ENCODE assay signal across 9 cellular contexts in genomic region chr1:19476440-19477190, GRCh38. TPM values are rescaled to one million over a fixed set of nuclear protein-coding genes. Genes with fewer than 3 reads are reported as not detected.
A peak's percentile ranks its signal among the peaks of the same experiment; 100 is the strongest.
DNase-seq lines count a peak whose midpoint lies in the region; ATAC-seq and TF ChIP-seq lines count a peak whose summit lies in the region.
"Had no signal": no experiment of that assay in that cellular context is flagged by ENCODE, and none has a peak within 500 bp of the region (broad histone marks: within the 10 kb centered on the region; RNA-seq: fewer than 3 reads in every experiment).

No MANE protein-coding gene starts in this region.

- peak; percentile 63 to 74 for ATAC-seq in activated CD4-positive, CD25-positive, alpha-beta regulatory T cell treated with anti-CD3 and anti-CD28 coated beads, Interleukin-2, amount 50 U/mL, for 24 hours

- H3K27me3 ChIP-seq in ascending aorta (no peaks in the 10 kb centered on the region), WERI-Rb-1 (ENCODE audit: insufficient read depth, low read depth, severe bottlenecking) (no peaks in the 10 kb centered on the region), MG63 (no peaks in the 10 kb centered on the region)

- peak overlapping the region; percentile 12 to 24 for H3K27ac ChIP-seq in ascending aorta
- peak overlapping the region; percentile 57 for H3K27ac ChIP-seq in mesodermal cell (ENCODE audit: low read depth, low read length, severe bottlenecking)
- no peak overlapping the region for H3K27ac ChIP-seq in WERI-Rb-1
- H3K27ac ChIP-seq: 22Rv1 had no signal

- H3K9me3 ChIP-seq in ascending aorta: no peaks in the 10 kb centered on the region
- H3K9me3 ChIP-seq in mesodermal cell (ENCODE audit: control insufficient read depth, low read length): no peaks in the 10 kb centered on the region
- no peaks in the 10 kb centered on the region for H3K9me3 ChIP-seq in WERI-Rb-1 (ENCODE audit: severe bottlenecking)
- H3K9me3 ChIP-seq in MG63: no peaks in the 10 kb centered on the region

- H3K36me3 ChIP-seq in ascending aorta (no peaks in the 10 kb centered on the region), mesodermal cell (ENCODE audit: control insufficient read depth, insufficient read depth, low read length) (peaks cover 79% of the 10 kb centered on the region), WERI-Rb-1 (peaks cover 39% of the 10 kb centered on the region), MG63 (peaks cover 25% of the 10 kb centered on the region)

- 85 to 96% methylated on average over 9 to 12 of the region's 12 CpGs for WGBS in mesodermal cell (ENCODE audit: insufficient coverage in 2 of 2), 2 experiments

- TF ChIP-seq CTCF in ascending aorta (IDR thresholded peaks at IDR 0.05) (no peak), WERI-Rb-1 (IDR thresholded peaks at IDR 0.05; ENCODE audit: low read depth, low read length) (no peak)

- DNase-seq in activated CD4-positive, CD25-positive, alpha-beta regulatory T cell treated with anti-CD3 and anti-CD28 coated beads, Interleukin-2, amount 50 U/mL, for 72 hours: no peak
- DNase-seq in Kasumi-1 (lab: John Stamatoyannopoulos, UW) (peak; percentile 97), ascending aorta (ENCODE audit: low spot score in 2 of 2) (peak in 1 of 2 donors; percentile 67), WERI-Rb-1 (no peak), MG63 (no peak), NCI-H2081 treated with DMSO at 0.1 percent for 48 hours (lab: John Stamatoyannopoulos, UW) (no peak)

- intact Hi-C loops in ascending aorta (cut with DNase I): no loop called here

- H3K4me1 ChIP-seq in ascending aorta (peaks cover 19 to 51% of the 10 kb centered on the region in 2 donors), mesodermal cell (ENCODE audit: control insufficient read depth, insufficient read depth, low read length, poor library complexity, severe bottlenecking) (peaks cover 21% of the 10 kb centered on the region)

- H3K4me3 ChIP-seq in ascending aorta: no peak overlapping the region
- H3K4me3 ChIP-seq in mesodermal cell (ENCODE audit: extremely low read depth, insufficient read depth, low read length, poor library complexity, severe bottlenecking): no peak overlapping the region
- no peak overlapping the region for H3K4me3 ChIP-seq in WERI-Rb-1 (ENCODE audit: low read depth, low read length)
- H3K4me3 ChIP-seq in MG63: no peak overlapping the region

RNA-seq across cellular contexts. Expression of gene CAPZB, which starts 8.7 kb away (rescaled TPM):
- total RNA-seq in ascending aorta: 102 TPM
- polyA plus RNA-seq in mesodermal cell (2013, experiment 1 of 2): 296 TPM
- polyA plus RNA-seq in mesodermal cell (2013, experiment 2 of 2): 276 TPM
- total RNA-seq in MG63 (2014; rRNA removed; shearing (Covaris generic); ENCODE audit: low replicate concordance): 316 and 357 TPM in 2 replicates

Comparison
In these comparisons a context has a peak if more than half of its experiments do, and no peak if none do; other contexts are left out.
1. DNase-seq: peak in Kasumi-1 (2 of 2); none in activated CD4-positive, CD25-positive, alpha-beta regulatory T cell treated with anti-CD3 and anti-CD28 coated beads, Interleukin-2, amount 50 U/mL, for 72 hours (single experiment), WERI-Rb-1 (single experiment), MG63 (single experiment) and NCI-H2081 treated with DMSO at 0.1 percent for 48 hours (single experiment).